In the genomic region with DNA sequence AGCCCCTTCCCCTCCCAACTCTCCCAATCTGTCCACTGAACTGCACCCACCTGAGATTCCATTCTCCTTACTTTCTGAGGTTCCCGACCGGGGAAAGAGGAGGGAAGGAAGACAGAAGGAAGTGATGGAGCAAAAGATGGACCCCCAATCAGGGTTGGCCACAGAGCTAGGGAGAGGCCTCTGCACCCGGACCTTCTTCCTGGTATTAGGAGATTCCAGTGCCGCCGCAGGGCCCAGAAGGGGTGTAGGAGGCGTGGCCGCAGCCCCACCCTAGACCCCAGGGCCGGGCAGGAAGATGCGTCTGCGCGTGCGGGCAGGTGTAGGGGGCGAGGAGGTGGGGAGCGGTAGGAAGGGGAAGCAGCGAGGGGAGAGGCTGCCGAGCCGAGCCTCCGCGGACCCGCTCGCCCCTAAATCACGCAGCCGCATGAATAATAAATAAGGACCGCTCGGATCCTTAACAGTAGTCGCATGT, we compare ENCODE assay signal across 10 cellular contexts.
"Had no signal": no experiment of that assay in that cellular context is flagged by ENCODE, and none has a peak within 500 bp of the region (broad histone marks: within the 10 kb centered on the region; RNA-seq: fewer than 3 reads in every experiment).

No MANE protein-coding gene starts in this region.

- DNase-seq: activated naive CD4-positive, alpha-beta T cell treated with Interleukin-2 at 50 U/mL for 16 hours; cerebellar nuclear complex; effector memory CD4-positive, alpha-beta T cell; stimulated activated CD4-positive, alpha-beta T cell treated with anti-CD3 and anti-CD28 coated beads, Interleukin-2, amount 100 ng/mL, for 48 hours; T-helper 17 cell; uterus had no signal

- H3K36me3 ChIP-seq: ascending aorta, breast epithelium, gastroesophageal sphincter, tibial artery, uterus had no signal

- H3K4me3 ChIP-seq: ascending aorta, breast epithelium, gastroesophageal sphincter, tibial artery, uterus had no signal

- H3K4me1 ChIP-seq: ascending aorta, breast epithelium, gastroesophageal sphincter, uterus had no signal

- H3K9me3 ChIP-seq: uterus had no signal

- H3K27ac ChIP-seq: ascending aorta, breast epithelium, gastroesophageal sphincter, tibial artery, uterus had no signal

- H3K27me3 ChIP-seq: ascending aorta had no signal
